Comparison of ENCODE assay signal across 8 cellular contexts in the genomic region with DNA sequence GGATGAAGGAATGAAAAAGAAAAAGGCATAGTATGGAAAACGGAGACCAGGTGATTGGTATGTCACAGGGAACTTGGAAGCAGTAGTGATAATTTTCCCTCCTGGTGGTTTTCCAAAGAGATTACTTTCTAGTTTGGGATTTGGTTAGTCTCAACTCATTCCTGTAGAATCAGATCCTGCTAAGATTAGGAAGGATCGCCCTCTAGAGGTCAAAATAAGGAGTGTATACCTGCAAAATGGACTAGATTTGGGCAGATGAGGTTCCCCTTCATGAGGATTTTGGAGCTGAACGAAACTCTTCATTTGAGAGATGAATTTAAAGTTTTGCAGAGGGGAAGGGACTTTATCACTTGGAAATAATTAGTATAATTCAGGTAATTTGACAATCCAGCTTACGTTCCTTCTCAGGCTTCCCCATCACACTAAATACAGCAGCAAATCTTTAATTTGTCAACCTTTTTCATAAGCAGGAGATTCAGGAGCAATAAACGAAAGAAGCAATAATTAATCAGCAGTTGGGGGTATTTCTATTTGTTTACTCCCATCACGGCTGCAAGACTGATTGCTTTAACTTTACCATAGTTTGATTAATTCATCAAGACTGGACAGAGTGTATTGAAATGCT.
A peak's percentile ranks its signal among the peaks of the same experiment; 100 is the strongest.
DNase-seq lines count a peak whose midpoint lies in the region; ATAC-seq and TF ChIP-seq lines count a peak whose summit lies in the region.

No MANE protein-coding gene starts in this region.

- no peaks in the 10 kb centered on the region for H3K9me3 ChIP-seq in H9 (ENCODE audit: control insufficient read depth, low read depth, low read length)

- H3K18ac ChIP-seq in H9 (ENCODE audit: insufficient read length, low read depth, low read length), result no peak overlapping the region

- peaks cover 2% of the 10 kb centered on the region for H3K27me3 Mint-ChIP-seq in activated CD4-positive, alpha-beta T cell treated with anti-CD3 and anti-CD28 coated beads for 36 hours
- no peaks in the 10 kb centered on the region for H3K27me3 Mint-ChIP-seq in H9 (ENCODE audit: low read depth)
- no peaks in the 10 kb centered on the region; the same call in 1 of the 2 replicates for H3K27me3 Mint-ChIP-seq in WTC11 (ENCODE audit: low read depth)
- H3K27me3 Mint-ChIP-seq in glutamatergic neuron (ENCODE audit: unreplicated experiment), result peaks cover 2% of the 10 kb centered on the region

- H4K20me1 ChIP-seq in H9 (ENCODE audit: control insufficient read depth, insufficient read depth, insufficient read length), result no peaks in the 10 kb centered on the region

- H2BK15ac ChIP-seq in H9 (ENCODE audit: low read depth, low read length), result no peak overlapping the region

- no peaks in the 10 kb centered on the region for H3K79me1 ChIP-seq in H9 (ENCODE audit: insufficient read depth, low read depth, low read length, poor library complexity, severe bottlenecking)

- CTCF ChIA-PET in activated CD4-positive, alpha-beta T cell treated with anti-CD3 and anti-CD28 coated beads for 36 hours (lab: Charles Lee), result interaction anchor here (0.6 to 2.2 kb wide), 32 partner anchors 9 to 742 kb away, joined by 3 to 21 read pairs (median 4); no protein-coding TSS in a partner anchor
- CTCF ChIA-PET in WTC11 (lab: Charles Lee), result interaction anchor here (0.6 to 2.0 kb wide), 23 partner anchors 9 to 661 kb away, joined by 3 to 7 read pairs (median 4); no protein-coding TSS in a partner anchor

- no peaks in the 10 kb centered on the region for H3K36me3 Mint-ChIP-seq in activated CD4-positive, alpha-beta T cell treated with anti-CD3 and anti-CD28 coated beads for 36 hours (ENCODE audit: low read depth)
- H3K36me3 Mint-ChIP-seq in H9 (ENCODE audit: insufficient read depth in 1 of 3, low read depth in 3 of 3), result peaks cover 5 to 12% (median 9%) of the 10 kb centered on the region in 3 experiments; a peak in 5 of 7 replicates
- peaks cover 17% of the 10 kb centered on the region for H3K36me3 Mint-ChIP-seq in WTC11
- H3K36me3 Mint-ChIP-seq in glutamatergic neuron (ENCODE audit: unreplicated experiment), result peaks cover 8% of the 10 kb centered on the region

- no peak overlapping the region for H3K4me3 Mint-ChIP-seq in activated CD4-positive, alpha-beta T cell treated with anti-CD3 and anti-CD28 coated beads for 36 hours
- H3K4me3 Mint-ChIP-seq in H9 (no peak overlapping the region), WTC11 (no peak overlapping the region), glutamatergic neuron (ENCODE audit: unreplicated experiment) (no peak overlapping the region)

- H4K5ac ChIP-seq in H9 (ENCODE audit: insufficient read length, low read depth, low read length), result no peak overlapping the region

- no CpG with 5 or more reads among the region's 6 CpGs for WGBS in H9 (ENCODE audit: extremely low coverage, insufficient read length, low lambda C conversion rate)

- H3K79me2 ChIP-seq in H9 (ENCODE audit: insufficient read depth, low read length), result no peaks in the 10 kb centered on the region

- no peak overlapping the region for H4K8ac ChIP-seq in H9 (replicated peaks; ENCODE audit: insufficient read length, low read depth, low read length)

- intact Hi-C loops in activated CD4-positive, alpha-beta T cell treated with anti-CD3 and anti-CD28 coated beads for 36 hours (cut with DNase I, micrococcal nuclease), result loop anchor here (1.0 to 5.0 kb wide), 3 partner anchors 204 to 680 kb away; no protein-coding TSS in a partner anchor

- no peaks in the 10 kb centered on the region for H3K27me3 ChIP-seq in H9 (ENCODE audit: insufficient read depth, low read length)

- no peak overlapping the region for H2BK120ac ChIP-seq in H9 (ENCODE audit: low read depth, low read length, poor library complexity, severe bottlenecking)

- no peak overlapping the region for H2BK5ac ChIP-seq in H9 (ENCODE audit: insufficient read length, low read length)

- no peak overlapping the region for H3K9ac ChIP-seq in H9 (ENCODE audit: extremely low read depth, insufficient read length, low read length)

- no peak overlapping the region for H2AFZ ChIP-seq in H9 (ENCODE audit: low read length)

- peak; percentile 86 for TF ChIP-seq CTCF in H9 (conservative IDR thresholded peaks at IDR 0.05)
- peak; percentile 65 for TF ChIP-seq CTCF in WTC11 (IDR thresholded peaks at IDR 0.05)
- peak; percentile 89 for TF ChIP-seq CTCF in glutamatergic neuron (IDR thresholded peaks at IDR 0.05; ENCODE audit: partially characterized antibody, unreplicated experiment)

- H2BK20ac ChIP-seq in H9 (ENCODE audit: low read depth, low read length, poor library complexity, severe bottlenecking), result no peak overlapping the region

- H3K4me2 ChIP-seq in H9 (ENCODE audit: insufficient read depth, insufficient read length, low read length), result no peak overlapping the region

- H3K56ac ChIP-seq in H9 (ENCODE audit: insufficient read length, low read depth, low read length), result no peak overlapping the region

- H3K23ac ChIP-seq in H9 (ENCODE audit: insufficient read length, low read depth, low read length), result no peak overlapping the region

- H3T11ph ChIP-seq in H9 (ENCODE audit: low read length), result no peak overlapping the region

- H3K14ac ChIP-seq in H9 (ENCODE audit: insufficient read depth, low read length), result no peak overlapping the region

- H4K91ac ChIP-seq in H9 (ENCODE audit: insufficient read length, low read depth, low read length), result no peak overlapping the region

- no peak overlapping the region for H2BK12ac ChIP-seq in H9 (ENCODE audit: insufficient read length, low read depth, low read length)

- no peak overlapping the region for H3K27ac Mint-ChIP-seq in activated CD4-positive, alpha-beta T cell treated with anti-CD3 and anti-CD28 coated beads for 36 hours
- H3K27ac Mint-ChIP-seq in H9 (no peak overlapping the region), WTC11 (no peak overlapping the region), glutamatergic neuron (ENCODE audit: unreplicated experiment) (no peak overlapping the region)

- peaks cover under 1% of the 10 kb centered on the region; the same call in 1 of the 2 replicates for H3K4me1 ChIP-seq in H9 (ENCODE audit: insufficient read depth, low read length)

- no peak overlapping the region for H3K4ac ChIP-seq in H9 (ENCODE audit: low read depth, low read length)

- POLR2A ChIA-PET in activated CD4-positive, alpha-beta T cell treated with anti-CD3 and anti-CD28 coated beads for 36 hours (lab: Charles Lee), result no interaction called here
- POLR2A ChIA-PET in WTC11 (lab: Charles Lee), result no interaction called here

- no peaks in the 10 kb centered on the region for H3K23me2 ChIP-seq in H9 (ENCODE audit: insufficient read length, low read depth, low read length, poor library complexity, severe bottlenecking)

- ATAC-seq in activated CD4-positive, alpha-beta T cell treated with anti-CD3 and anti-CD28 coated beads for 36 hours, result peak; percentile 53
- ATAC-seq in WTC11 (peak; percentile 90), GM18517 (IDR thresholded peaks at IDR 0.05; ENCODE audit: unreplicated experiment) (no peak)

- no peak for DNase-seq in activated CD4-positive, alpha-beta T cell treated with anti-CD3 and anti-CD28 coated beads for 36 hours
- no peak for DNase-seq in activated CD4-positive, alpha-beta T cell treated with anti-CD3 and anti-CD28 coated beads, Interleukin-2, amount 50 U/mL, for 48 hours
- DNase-seq in H9, result no peak
- DNase-seq in NCI-H2029 treated with DMSO at 0.1 percent for 48 hours (lab: John Stamatoyannopoulos, UW), result peak; percentile 56
- DNase-seq in WTC11 (ENCODE audit: low spot score), result no peak
- no peak for DNase-seq in glutamatergic neuron
- DNase-seq in retina, result peak; percentile 59

- no peak overlapping the region for H3K27ac ChIP-seq in H9 (ENCODE audit: insufficient read length, low read depth, low read length)

- no peaks in the 10 kb centered on the region for H3K9me3 Mint-ChIP-seq in activated CD4-positive, alpha-beta T cell treated with anti-CD3 and anti-CD28 coated beads for 36 hours (ENCODE audit: low read depth)
- H3K9me3 Mint-ChIP-seq in H9, result peaks cover 13 to 16% of the 10 kb centered on the region in 2 experiments
- H3K9me3 Mint-ChIP-seq in WTC11, result peaks cover 17% of the 10 kb centered on the region
- H3K9me3 Mint-ChIP-seq in glutamatergic neuron (ENCODE audit: unreplicated experiment), result peaks cover 8% of the 10 kb centered on the region

- no peaks in the 10 kb centered on the region for H3K4me1 Mint-ChIP-seq in activated CD4-positive, alpha-beta T cell treated with anti-CD3 and anti-CD28 coated beads for 36 hours
- H3K4me1 Mint-ChIP-seq in H9 (peaks cover 5% of the 10 kb centered on the region in 2 experiments; a peak in 2 of 4 replicates), WTC11 (peaks cover 8% of the 10 kb centered on the region), glutamatergic neuron (ENCODE audit: low read depth, unreplicated experiment) (no peaks in the 10 kb centered on the region)

- H2AK5ac ChIP-seq in H9 (ENCODE audit: insufficient read length, low read length), result no peak overlapping the region

TF ChIP-seq in WTC11, 78 proteins besides CTCF, POLR2A, EP300 and RAD21:
- TF ChIP-seq, protein P1, sequence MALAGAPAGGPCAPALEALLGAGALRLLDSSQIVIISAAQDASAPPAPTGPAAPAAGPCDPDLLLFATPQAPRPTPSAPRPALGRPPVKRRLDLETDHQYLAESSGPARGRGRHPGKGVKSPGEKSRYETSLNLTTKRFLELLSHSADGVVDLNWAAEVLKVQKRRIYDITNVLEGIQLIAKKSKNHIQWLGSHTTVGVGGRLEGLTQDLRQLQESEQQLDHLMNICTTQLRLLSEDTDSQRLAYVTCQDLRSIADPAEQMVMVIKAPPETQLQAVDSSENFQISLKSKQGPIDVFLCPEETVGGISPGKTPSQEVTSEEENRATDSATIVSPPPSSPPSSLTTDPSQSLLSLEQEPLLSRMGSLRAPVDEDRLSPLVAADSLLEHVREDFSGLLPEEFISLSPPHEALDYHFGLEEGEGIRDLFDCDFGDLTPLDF (CRISPR knock-in tag; IDR thresholded peaks at IDR 0.05), result no peak
- TF ChIP-seq, protein P2, sequence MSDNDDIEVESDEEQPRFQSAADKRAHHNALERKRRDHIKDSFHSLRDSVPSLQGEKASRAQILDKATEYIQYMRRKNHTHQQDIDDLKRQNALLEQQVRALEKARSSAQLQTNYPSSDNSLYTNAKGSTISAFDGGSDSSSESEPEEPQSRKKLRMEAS (CRISPR knock-in tag; IDR thresholded peaks at IDR 0.05), result no peak

Comparison
In these comparisons a context has a peak if more than half of its experiments do, and no peak if none do; other contexts are left out.
1. DNase-seq: peak in NCI-H2029 treated with DMSO at 0.1 percent for 48 hours (single experiment) and retina (single experiment); none in activated CD4-positive, alpha-beta T cell treated with anti-CD3 and anti-CD28 coated beads for 36 hours (single experiment), activated CD4-positive, alpha-beta T cell treated with anti-CD3 and anti-CD28 coated beads, Interleukin-2, amount 50 U/mL, for 48 hours (0 of 2), H9 (single experiment), WTC11 (single experiment) and glutamatergic neuron (single experiment).
2. Peak in every context shown above with its lines, with median percentiles within 50 percentile points of each other: CTCF ChIP-seq.